Comparison of ENCODE assay signal across 20 cellular contexts in genomic region chr10:13970967-13971353, GRCh38.
DNase-seq lines count a peak whose midpoint lies in the region; FAIRE-seq and TF ChIP-seq lines count a peak whose summit lies in the region.
"Had no signal": no experiment of that assay in that cellular context is flagged by ENCODE, and none has a peak within 500 bp of the region (broad histone marks: within the 10 kb centered on the region; RNA-seq: fewer than 3 reads in every experiment).

No MANE protein-coding gene starts in this region.

- H3K36me3 Mint-ChIP-seq in mesothelial cell of epicardium = no peaks in the 10 kb centered on the region
- H3K36me3 Mint-ChIP-seq in activated T-helper 1 cell treated with anti-CD3 and anti-CD28 coated beads, Interleukin-12 subunit alpha, Interleukin-12 subunit beta, Interleukin-2, Interleukin-4 antibody, amounts not matched to agents 30 ng/mL and 10 ng/mL and 1 ng/mL, durations not matched to agents 14 hours and 24 hours and 36 hours (ENCODE audit: low read depth) = no peaks in the 10 kb centered on the region
- H3K36me3 Mint-ChIP-seq: CD8-positive, alpha-beta memory T cell had no signal

- intact Hi-C loops in ascending aorta (cut with DNase I) = no loop called here
- intact Hi-C loops in activated T-helper 1 cell treated with anti-CD3 and anti-CD28 coated beads, Interleukin-12 subunit alpha, Interleukin-12 subunit beta, Interleukin-2, Interleukin-4 antibody, amounts not matched to agents 30 ng/mL and 10 ng/mL and 1 ng/mL, durations not matched to agents 14 hours and 24 hours and 36 hours (cut with micrococcal nuclease) = no loop called here

- H3K27me3 ChIP-seq in ascending aorta = no peaks in the 10 kb centered on the region
- H3K27me3 ChIP-seq in WERI-Rb-1 (ENCODE audit: insufficient read depth, low read depth, severe bottlenecking) = no peaks in the 10 kb centered on the region
- H3K27me3 ChIP-seq: BLaER1 treated with 17β-estradiol and CSF1 and Interleukin-3, amounts not matched to agents 10 nM and 100 nM had no signal

- peak overlapping the region; percentile 25 for H3K4me3 Mint-ChIP-seq in mesothelial cell of epicardium
- H3K4me3 Mint-ChIP-seq in activated T-helper 1 cell treated with anti-CD3 and anti-CD28 coated beads, Interleukin-12 subunit alpha, Interleukin-12 subunit beta, Interleukin-2, Interleukin-4 antibody, amounts not matched to agents 30 ng/mL and 10 ng/mL and 1 ng/mL, durations not matched to agents 14 hours and 24 hours and 36 hours = no peak overlapping the region
- H3K4me3 Mint-ChIP-seq: CD8-positive, alpha-beta memory T cell had no signal

- H3K9me3 Mint-ChIP-seq in mesothelial cell of epicardium = no peaks in the 10 kb centered on the region
- no peaks in the 10 kb centered on the region for H3K9me3 Mint-ChIP-seq in activated T-helper 1 cell treated with anti-CD3 and anti-CD28 coated beads, Interleukin-12 subunit alpha, Interleukin-12 subunit beta, Interleukin-2, Interleukin-4 antibody, amounts not matched to agents 30 ng/mL and 10 ng/mL and 1 ng/mL, durations not matched to agents 14 hours and 24 hours and 36 hours
- H3K9me3 Mint-ChIP-seq: HFFc6 had no signal

- no peak for DNase-seq in GM12891 (ENCODE audit: insufficient read length, low spot score)
- DNase-seq in ascending aorta (ENCODE audit: low spot score in 2 of 2) = peak in 1 of 2 donors; percentile 37
- no peak for DNase-seq in mesothelial cell of epicardium (ENCODE audit: low spot score in 2 of 2, unreplicated experiment in 2 of 2)
- no peak for DNase-seq in retinal pigment epithelial cell (ENCODE audit: low read depth)
- DNase-seq in WERI-Rb-1 = no peak
- no peak for DNase-seq in activated T-helper 1 cell treated with anti-CD3 and anti-CD28 coated beads, Interleukin-12 subunit alpha, Interleukin-12 subunit beta, Interleukin-2, Interleukin-4 antibody, amounts not matched to agents 30 ng/mL and 10 ng/mL and 1 ng/mL, durations not matched to agents 14 hours and 24 hours and 36 hours (ENCODE audit: low spot score)
- DNase-seq in foreskin fibroblast = no peak
- DNase-seq: CD8-positive, alpha-beta memory T cell; DMS79; GOT3; HFFc6; NCI-H1048; NCI-H146; NCI-H2081; NCI-H510A treated with DMSO at 0.1 percent for 48 hours; NCI-H82; PC-9 had no signal

- H3K36me3 ChIP-seq in ascending aorta = no peaks in the 10 kb centered on the region
- H3K36me3 ChIP-seq in WERI-Rb-1 = no peaks in the 10 kb centered on the region
- H3K36me3 ChIP-seq: BLaER1 treated with 17β-estradiol and CSF1 and Interleukin-3, amounts not matched to agents 10 nM and 100 nM had no signal

- H3K4me1 Mint-ChIP-seq in mesothelial cell of epicardium = peaks cover 44% of the 10 kb centered on the region
- H3K4me1 Mint-ChIP-seq in activated T-helper 1 cell treated with anti-CD3 and anti-CD28 coated beads, Interleukin-12 subunit alpha, Interleukin-12 subunit beta, Interleukin-2, Interleukin-4 antibody, amounts not matched to agents 30 ng/mL and 10 ng/mL and 1 ng/mL, durations not matched to agents 14 hours and 24 hours and 36 hours (ENCODE audit: low read depth) = no peaks in the 10 kb centered on the region
- H3K4me1 Mint-ChIP-seq: CD8-positive, alpha-beta memory T cell had no signal

- no peak overlapping the region for H3K27ac Mint-ChIP-seq in mesothelial cell of epicardium
- H3K27ac Mint-ChIP-seq in activated T-helper 1 cell treated with anti-CD3 and anti-CD28 coated beads, Interleukin-12 subunit alpha, Interleukin-12 subunit beta, Interleukin-2, Interleukin-4 antibody, amounts not matched to agents 30 ng/mL and 10 ng/mL and 1 ng/mL, durations not matched to agents 14 hours and 24 hours and 36 hours = no peak overlapping the region
- H3K27ac Mint-ChIP-seq: CD8-positive, alpha-beta memory T cell had no signal

- TF ChIP-seq POLR2A in GM12891 (IDR thresholded peaks at IDR 0.05; ENCODE audit: low read depth, low read length) = no peak

- H3K4me1 ChIP-seq in ascending aorta = peaks cover 6 to 12% of the 10 kb centered on the region in 2 donors
- H3K4me1 ChIP-seq: A549 had no signal

- H3K4me3 ChIP-seq in ascending aorta (peak overlapping the region; percentile 36 to 47), retinal pigment epithelial cell (ENCODE audit: low read length) (peak overlapping the region; percentile 49), WERI-Rb-1 (ENCODE audit: low read depth, low read length) (no peak overlapping the region), foreskin fibroblast (ENCODE audit: low read depth in 1 of 2, low read length in 2 of 2) (no peak overlapping the region)
- H3K4me3 ChIP-seq: A549; BLaER1 treated with 17β-estradiol and CSF1 and Interleukin-3, amounts not matched to agents 10 nM and 100 nM; PC-9 had no signal

- H3K27ac ChIP-seq in ascending aorta = peak overlapping the region in 1 of 2 donors; percentile 45
- H3K27ac ChIP-seq in WERI-Rb-1 = no peak overlapping the region
- H3K27ac ChIP-seq: A549; BLaER1 treated with 17β-estradiol and CSF1 and Interleukin-3, amounts not matched to agents 10 nM and 100 nM; PC-9 had no signal

- TF ChIP-seq CTCF in ascending aorta (IDR thresholded peaks at IDR 0.05) (no peak), mesothelial cell of epicardium (IDR thresholded peaks at IDR 0.05; ENCODE audit: unreplicated experiment) (no peak), retinal pigment epithelial cell (conservative IDR thresholded peaks at IDR 0.05; ENCODE audit: low read depth, low read length) (no peak), WERI-Rb-1 (IDR thresholded peaks at IDR 0.05; ENCODE audit: low read depth, low read length) (no peak), foreskin fibroblast (IDR thresholded peaks at IDR 0.05; ENCODE audit: low read depth, low read length) (no peak)

- H3K27me3 Mint-ChIP-seq in mesothelial cell of epicardium (ENCODE audit: low read depth) = no peaks in the 10 kb centered on the region
- peaks cover 8% of the 10 kb centered on the region for H3K27me3 Mint-ChIP-seq in activated T-helper 1 cell treated with anti-CD3 and anti-CD28 coated beads, Interleukin-12 subunit alpha, Interleukin-12 subunit beta, Interleukin-2, Interleukin-4 antibody, amounts not matched to agents 30 ng/mL and 10 ng/mL and 1 ng/mL, durations not matched to agents 14 hours and 24 hours and 36 hours (ENCODE audit: insufficient read depth)

- peak; percentile 38 for FAIRE-seq in GM12891 (lab: Jason Lieb, UNC)
- FAIRE-seq: A549, D721Med had no signal

- H3K9me3 ChIP-seq in ascending aorta (no peaks in the 10 kb centered on the region), WERI-Rb-1 (ENCODE audit: severe bottlenecking) (no peaks in the 10 kb centered on the region)
- H3K9me3 ChIP-seq: A549 had no signal

TF ChIP-seq in GM12891, 5 proteins besides CTCF, POLR2A, EP300 and RAD21:
- TF ChIP-seq POLR2AphosphoS5 (IDR thresholded peaks at IDR 0.05; ENCODE audit: low read depth, low read length) (no peak), PAX5 (IDR thresholded peaks at IDR 0.05; ENCODE audit: insufficient read depth, low read length, severe bottlenecking) (no peak), SPI1 (IDR thresholded peaks at IDR 0.05; ENCODE audit: low read depth, low read length) (no peak), POU2F2 (IDR thresholded peaks at IDR 0.05; ENCODE audit: low read depth, low read length) (no peak), TAF1 (IDR thresholded peaks at IDR 0.05; ENCODE audit: low read depth, low read length) (no peak)

Comparison
In these comparisons a context has a peak if more than half of its experiments do, and no peak if none do; other contexts are left out.
1. H3K4me3 ChIP-seq: peak in ascending aorta (2 of 2) and retinal pigment epithelial cell (single experiment); none in WERI-Rb-1 (single experiment) and foreskin fibroblast (0 of 2).